In the genomic region with DNA sequence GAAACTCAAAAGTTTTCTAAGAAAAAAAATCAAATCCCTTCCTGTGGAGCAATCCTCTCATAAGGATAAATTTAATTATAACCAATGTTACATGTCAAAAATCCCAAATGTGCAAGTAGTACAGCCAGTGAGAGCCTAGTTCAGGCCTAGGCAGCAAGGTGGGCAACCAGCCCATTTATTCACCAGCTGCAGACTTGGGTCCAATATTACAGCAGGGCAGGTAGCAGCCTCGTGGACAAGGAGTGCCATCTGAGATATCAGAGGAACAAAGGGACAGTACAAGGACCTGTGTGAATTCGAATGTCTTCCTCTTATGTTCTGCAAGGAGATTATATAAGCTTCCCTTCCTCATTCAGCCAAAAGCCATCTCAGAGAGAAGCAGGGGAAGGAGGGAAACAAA, we compare ENCODE assay signal across 27 cellular contexts.
"Had no signal": no experiment of that assay in that cellular context is flagged by ENCODE, and none has a peak within 500 bp of the region (broad histone marks: within the 10 kb centered on the region; RNA-seq: fewer than 3 reads in every experiment).

No MANE protein-coding gene starts in this region.

- H3K4me3 Mint-ChIP-seq: activated naive CD8-positive, alpha-beta T cell treated with anti-CD3 and anti-CD28 coated beads for 36 hours; nephron progenitor cell; stimulated activated naive CD8-positive, alpha-beta T cell treated with anti-CD3 and anti-CD28 coated beads, Interleukin-15, Interleukin-2, amounts not matched to agents 100 ng/mL and 50 ng/mL, for 24 hours had no signal

- H3K27me3 Mint-ChIP-seq: activated naive CD8-positive, alpha-beta T cell treated with anti-CD3 and anti-CD28 coated beads for 36 hours; progenitor cell of endocrine pancreas; stimulated activated naive CD8-positive, alpha-beta T cell treated with anti-CD3 and anti-CD28 coated beads, Interleukin-15, Interleukin-2, amounts not matched to agents 100 ng/mL and 50 ng/mL, for 24 hours had no signal

- H3K9me3 Mint-ChIP-seq: activated naive CD8-positive, alpha-beta T cell treated with anti-CD3 and anti-CD28 coated beads for 36 hours; nephron progenitor cell; stimulated activated naive CD8-positive, alpha-beta T cell treated with anti-CD3 and anti-CD28 coated beads, Interleukin-15, Interleukin-2, amounts not matched to agents 100 ng/mL and 50 ng/mL, for 24 hours had no signal

- H3K4me1 ChIP-seq: colonic mucosa, right lobe of liver had no signal

- DNase-seq: activated CD4-positive, alpha-beta T cell treated with anti-CD3 and anti-CD28 coated beads for 48 hours; activated CD4-positive, alpha-beta T cell treated with anti-CD3 and anti-CD28 coated beads, Interleukin-2, amount 50 U/mL, for 48 hours; activated CD8-positive, alpha-beta memory T cell treated with anti-CD3 and anti-CD28 coated beads for 24 hours; activated naive CD4-positive, alpha-beta T cell; activated naive CD8-positive, alpha-beta T cell treated with anti-CD3 and anti-CD28 coated beads for 36 hours; adrenal gland; aorta; body of pancreas; cerebellar nuclear complex; colonic mucosa; dorsolateral prefrontal cortex; effector memory CD4-positive, alpha-beta T cell; glutamatergic neuron; islet precursor cell; left ventricle myocardium superior; mucosa of descending colon; nephron progenitor cell; right lobe of liver; stimulated activated CD4-positive, alpha-beta T cell treated with anti-CD3 and anti-CD28 coated beads, Interleukin-12 subunit alpha, Interleukin-12 subunit beta, amount 100 ng/mL, for 4 hours; stimulated activated CD4-positive, alpha-beta T cell treated with anti-CD3 and anti-CD28 coated beads, Interleukin-4, amount 100 ng/mL, for 1 hour; T-helper 2 cell; trophoblast cell had no signal

- H3K27ac ChIP-seq: adrenal gland, body of pancreas, colonic mucosa, neutrophil, right lobe of liver, thoracic aorta had no signal

- H3K27me3 ChIP-seq: adrenal gland, body of pancreas, colonic mucosa, dorsolateral prefrontal cortex, neutrophil, right lobe of liver had no signal

- H3K36me3 ChIP-seq: colonic mucosa had no signal

- H3K27ac Mint-ChIP-seq: activated naive CD8-positive, alpha-beta T cell treated with anti-CD3 and anti-CD28 coated beads for 36 hours; nephron progenitor cell; progenitor cell of endocrine pancreas; stimulated activated naive CD8-positive, alpha-beta T cell treated with anti-CD3 and anti-CD28 coated beads, Interleukin-15, Interleukin-2, amounts not matched to agents 100 ng/mL and 50 ng/mL, for 24 hours had no signal

- H3K4me3 ChIP-seq: adrenal gland, body of pancreas, colonic mucosa, dorsolateral prefrontal cortex, mucosa of descending colon, right lobe of liver, thoracic aorta had no signal

- ATAC-seq: activated CD4-positive, CD25-positive, alpha-beta regulatory T cell treated with anti-CD3 and anti-CD28 coated beads, Interleukin-2, amount 50 U/mL, for 24 hours; body of pancreas; left ventricle myocardium superior; mucosa of descending colon had no signal

- H3K9me3 ChIP-seq: adrenal gland, body of pancreas, colonic mucosa, mucosa of descending colon, neutrophil, right lobe of liver, thoracic aorta had no signal
